ENCODE assay signal across 17 cellular contexts in the genomic region with DNA sequence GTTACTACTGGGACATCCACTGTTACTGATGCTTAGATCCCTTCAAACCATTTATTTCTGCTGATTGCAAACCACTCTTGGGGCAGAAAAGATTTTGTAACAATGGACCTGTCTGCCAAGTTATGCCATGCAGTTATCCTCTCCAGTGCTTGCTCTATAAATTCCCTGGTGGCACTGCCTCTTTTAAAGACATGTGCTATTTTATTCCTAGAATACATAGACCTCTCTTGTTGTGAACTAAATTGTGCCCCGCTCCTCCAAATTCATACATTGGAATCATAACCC.
DNase-seq lines count a peak whose midpoint lies in the region; ATAC-seq, FAIRE-seq and TF ChIP-seq lines count a peak whose summit lies in the region.
"Had no signal": no experiment of that assay in that cellular context is flagged by ENCODE, and none has a peak within 500 bp of the region (broad histone marks: within the 10 kb centered on the region; RNA-seq: fewer than 3 reads in every experiment).

No MANE protein-coding gene starts in this region.

- no peak overlapping the region for H3K9ac ChIP-seq in HepG2 (ENCODE audit: insufficient read depth, low read depth, low read length)

- no peak for TF ChIP-seq POLR2A in right lobe of liver (IDR thresholded peaks at IDR 0.05)
- no peak for TF ChIP-seq POLR2A in HepG2 (IDR thresholded peaks at IDR 0.05; ENCODE audit: insufficient read depth in 1 of 2, low read depth in 2 of 2, low read length in 2 of 2)
- TF ChIP-seq POLR2A in tibial nerve (IDR thresholded peaks at IDR 0.05) = no peak

- POLR2A ChIA-PET in HepG2 (lab: Yijun Ruan, JAX) (no interaction called here), PC-9 (lab: Charles Lee; ENCODE audit: unreplicated experiment) (no interaction called here)

- TF ChIP-seq CTCF in right lobe of liver (IDR thresholded peaks at IDR 0.05) (no peak), HepG2 (CRISPR knock-in tag; IDR thresholded peaks at IDR 0.05) (no peak), PC-9 (conservative IDR thresholded peaks at IDR 0.05) (no peak), tibial nerve (IDR thresholded peaks at IDR 0.05) (no peak)

- no peaks in the 10 kb centered on the region for H3K9me2 ChIP-seq in PC-9 (ENCODE audit: insufficient read depth)

- no TSS peak for BruUV-seq in HepG2 (replicated peaks; lab: Mats Ljungman, UMichigan)
- no TSS peak for BruUV-seq in PC-9 (replicated peaks; lab: Mats Ljungman, UMichigan)

- TF ChIP-seq RAD21 in HepG2 (CRISPR knock-in tag; IDR thresholded peaks at IDR 0.05) = no peak

- H3K4me2 ChIP-seq in HepG2 (ENCODE audit: low read depth, low read length) (no peak overlapping the region), PC-9 (peak overlapping the region; percentile 55)

- no peaks in the 10 kb centered on the region for H3F3A ChIP-seq in PC-9 (ENCODE audit: insufficient read depth, low read depth)

- in situ Hi-C loops in HepG2 (cut with HindIII; ENCODE audit: extremely low pct_ligation_motif_present, low pct_unique_long_range_greater_than_20kb) = no loop called here

- no peak for TF ChIP-seq EP300 in HepG2 (IDR thresholded peaks at IDR 0.05; ENCODE audit: low read depth in 2 of 2, low read length in 2 of 2)
- TF ChIP-seq EP300 in HepG2 (CRISPR knock-in tag; IDR thresholded peaks at IDR 0.05; ENCODE audit: borderline replicate concordance) = no peak
- no peak for TF ChIP-seq EP300 in tibial nerve (IDR thresholded peaks at IDR 0.05)

- intact Hi-C loops in right lobe of liver (cut with DNase I) (no loop called here), HepG2 (cut with micrococcal nuclease; ENCODE audit: unreplicated experiment) (no loop called here), PC-9 (cut with micrococcal nuclease; ENCODE audit: unreplicated experiment) (no loop called here)

- H3K9me3 ChIP-seq in right lobe of liver (no peaks in the 10 kb centered on the region), HepG2 (ENCODE audit: low read length) (peaks cover 96% of the 10 kb centered on the region), PC-9 (ENCODE audit: insufficient read depth, low read depth) (no peaks in the 10 kb centered on the region), tibial nerve (no peaks in the 10 kb centered on the region)
- H3K9me3 ChIP-seq: mucosa of descending colon, uterus had no signal

- H3K4me3 ChIP-seq in right lobe of liver (peak overlapping the region in 1 of 3 donors; percentile 48), HepG2 (replicated peaks in 1 of 3; ENCODE audit: insufficient read depth in 1 of 3, low read depth in 2 of 3, low read length in 3 of 3) (no peak overlapping the region), PC-9 (no peak overlapping the region), tibial nerve (peak overlapping the region in 1 of 4 donors; percentile 33)
- H3K4me3 ChIP-seq: K562, mucosa of descending colon, uterus had no signal

- 91% methylated on average over 1 of the region's 1 CpG for WGBS in right lobe of liver (ENCODE audit: insufficient coverage, low coverage, low lambda C conversion rate, missing lambda C conversion rate)
- WGBS in HepG2 (ENCODE audit: low lambda C conversion rate) = 26% methylated on average over 1 of the region's 1 CpG
- 69 to 79% methylated on average over 1 of the region's 1 CpG for WGBS in tibial nerve, 2 donors

- CTCF ChIA-PET in HepG2 (lab: Yijun Ruan, JAX; ENCODE audit: low intra/inter-chr PET ratio, low total read pairs) = no interaction called here
- CTCF ChIA-PET in PC-9 (lab: Charles Lee) = no interaction called here

- FAIRE-seq in HepG2 (lab: Jason Lieb, UNC) = no peak
- FAIRE-seq: K562 had no signal

- H3K79me2 ChIP-seq in HepG2 (ENCODE audit: insufficient read depth, low read length) (no peaks in the 10 kb centered on the region), PC-9 (ENCODE audit: low read depth) (no peaks in the 10 kb centered on the region)

- no peaks in the 10 kb centered on the region for H4K20me1 ChIP-seq in HepG2 (ENCODE audit: insufficient read depth, low read length)
- no peaks in the 10 kb centered on the region for H4K20me1 ChIP-seq in PC-9 (ENCODE audit: insufficient read depth)

- peak; percentile 55 to 70 (median 62) for ATAC-seq in right lobe of liver
- no peak for ATAC-seq in HepG2
- ATAC-seq in HG02623 (IDR thresholded peaks at IDR 0.05; ENCODE audit: unreplicated experiment) = no peak
- ATAC-seq: activated CD8-positive, alpha-beta memory T cell treated with anti-CD3 and anti-CD28 coated beads, Interleukin-2, amount 10 ng/mL, durations not matched to agents 7 days and 5 days; CD8-positive, alpha-beta T cell; K562 had no signal

- no peak overlapping the region for H2AFZ ChIP-seq in HepG2 (ENCODE audit: low read length)
- 0 out of 2 replicates have a peak overlapping the region, but pooled peaks have one; percentile 39 for H2AFZ ChIP-seq in PC-9

- H3K27me3 ChIP-seq in right lobe of liver (no peaks in the 10 kb centered on the region), HepG2 (ENCODE audit: control insufficient read depth in 1 of 2, insufficient read depth in 2 of 2, low read length in 2 of 2) (no peaks in the 10 kb centered on the region), PC-9 (ENCODE audit: insufficient read depth, low read depth) (no peaks in the 10 kb centered on the region), tibial nerve (no peaks in the 10 kb centered on the region)
- H3K27me3 ChIP-seq: uterus had no signal

- H3K4me1 ChIP-seq in right lobe of liver (no peaks in the 10 kb centered on the region), HepG2 (ENCODE audit: insufficient read depth, low read length) (no peaks in the 10 kb centered on the region), PC-9 (replicated peaks; ENCODE audit: insufficient read depth) (no peaks in the 10 kb centered on the region), tibial nerve (peaks cover 0 to 11% (median 0%) of the 10 kb centered on the region in 4 donors)
- H3K4me1 ChIP-seq: uterus had no signal

- DNase-seq in right lobe of liver = no peak
- DNase-seq in HepG2 (ENCODE audit: low spot score) = no peak
- DNase-seq in PC-9 = no peak
- peak; percentile 0 for DNase-seq in fibroblast of peridontal ligament (ENCODE audit: extremely low read depth)
- no peak for DNase-seq in cerebellum (ENCODE audit: low spot score)
- DNase-seq in tibial nerve (ENCODE audit: low spot score in 2 of 2) = no peak
- no peak for DNase-seq in NCI-H2171 (lab: John Stamatoyannopoulos, UW)
- DNase-seq: activated CD4-positive, alpha-beta T cell treated with anti-CD3 and anti-CD28 coated beads for 1 hour; activated CD8-positive, alpha-beta memory T cell treated with anti-CD3 and anti-CD28 coated beads, Interleukin-2, amount 10 ng/mL, durations not matched to agents 7 days and 5 days; CD8-positive, alpha-beta T cell; NCI-H1048; NCI-H2171 treated with DMSO at 0.1 percent for 48 hours; stimulated activated CD8-positive, alpha-beta memory T cell treated with anti-CD3 and anti-CD28 coated beads, Interleukin-4, amount 100 ng/mL, for 48 hours; uterus had no signal

- peak overlapping the region in 2 of 3 donors; percentile 4 to 29 for H3K27ac ChIP-seq in right lobe of liver
- no peak overlapping the region for H3K27ac ChIP-seq in HepG2 (ENCODE audit: extremely low read length, insufficient read depth, low read length)
- H3K27ac ChIP-seq in PC-9 = no peak overlapping the region
- H3K27ac ChIP-seq in tibial nerve = no peak overlapping the region
- H3K27ac ChIP-seq: uterus had no signal

- no peaks in the 10 kb centered on the region for H3K36me3 ChIP-seq in right lobe of liver
- H3K36me3 ChIP-seq in HepG2 (replicated peaks in 1 of 2; ENCODE audit: control insufficient read depth in 1 of 2, insufficient read depth in 2 of 2, low read length in 2 of 2) = no peaks in the 10 kb centered on the region
- no peaks in the 10 kb centered on the region for H3K36me3 ChIP-seq in PC-9 (ENCODE audit: low read depth)
- no peaks in the 10 kb centered on the region for H3K36me3 ChIP-seq in tibial nerve
- H3K36me3 ChIP-seq: uterus had no signal

TF ChIP-seq in HepG2, 621 proteins besides CTCF, POLR2A, EP300 and RAD21:
- TF ChIP-seq ZNF326 (CRISPR knock-in tag; IDR thresholded peaks at IDR 0.05; ENCODE audit: borderline replicate concordance) = no peak
- no peak for TF ChIP-seq EHMT2 (IDR thresholded peaks at IDR 0.05; ENCODE audit: borderline replicate concordance, low read depth, low read length)
- no peak for TF ChIP-seq MBD4 (IDR thresholded peaks at IDR 0.05; ENCODE audit: borderline replicate concordance, low read length)
- no peak for TF ChIP-seq ZNF282 (IDR thresholded peaks at IDR 0.05; ENCODE audit: partially characterized antibody)
- TF ChIP-seq ZSCAN12 (CRISPR knock-in tag; IDR thresholded peaks at IDR 0.05) = no peak
- no peak for TF ChIP-seq FOXJ3 (CRISPR knock-in tag; IDR thresholded peaks at IDR 0.05; ENCODE audit: borderline replicate concordance)
TF ChIP-seq in HepG2: peak in this region for 0.

Comparison
In these comparisons a context has a peak if more than half of its experiments do, and no peak if none do; other contexts are left out.
1. ATAC-seq: peak in right lobe of liver (4 of 4); none in HepG2 (single experiment) and HG02623 (single experiment).
2. H3K27ac ChIP-seq: peak in right lobe of liver (2 of 3); none in HepG2 (single experiment), PC-9 (single experiment) and tibial nerve (0 of 4).